8 cellular contexts compared by ENCODE assay signal in genomic region chr20:25042531-25043498, GRCh38. TPM values are rescaled to one million over a fixed set of nuclear protein-coding genes. Genes with fewer than 3 reads are reported as not detected.
A peak's percentile ranks its signal among the peaks of the same experiment; 100 is the strongest.
DNase-seq lines count a peak whose midpoint lies in the region; ATAC-seq and TF ChIP-seq lines count a peak whose summit lies in the region.

No MANE protein-coding gene starts in this region.

- H3K9me3 Mint-ChIP-seq in CD8-positive, alpha-beta memory T cell, result no peaks in the 10 kb centered on the region
- H3K9me3 Mint-ChIP-seq in activated CD4-positive, alpha-beta memory T cell treated with anti-CD3 and anti-CD28 coated beads for 36 hours, result no peaks in the 10 kb centered on the region

- H3K4me1 ChIP-seq in CD8-positive, alpha-beta memory T cell (ENCODE audit: insufficient read depth, low read length), result peaks cover 46% of the 10 kb centered on the region
- H3K4me1 ChIP-seq in heart left ventricle, result peaks cover 19 to 99% (median 93%) of the 10 kb centered on the region in 12 donors
- peaks cover 83 to 100% (median 96%) of the 10 kb centered on the region in 4 donors for H3K4me1 ChIP-seq in stomach
- H3K4me1 ChIP-seq in BE2C, result no peaks in the 10 kb centered on the region

- no peak for TF ChIP-seq EP300 in stomach (IDR thresholded peaks at IDR 0.05)

- CTCF ChIA-PET in CD8-positive, alpha-beta memory T cell (lab: Charles Lee), result interaction anchor here (1.0 to 1.1 kb wide), 2 partner anchors 12 to 18 kb away, joined by 3 read pairs; no protein-coding TSS in a partner anchor
- CTCF ChIA-PET in activated CD4-positive, alpha-beta memory T cell treated with anti-CD3 and anti-CD28 coated beads for 36 hours (lab: Charles Lee), result no interaction called here

- H3K4me3 ChIP-seq in CD8-positive, alpha-beta memory T cell (ENCODE audit: low read length), result peak overlapping the region; percentile 28
- H3K4me3 ChIP-seq in heart left ventricle (no peak overlapping the region), stomach (no peak overlapping the region), BE2C (ENCODE audit: low read depth, low read length) (no peak overlapping the region)

- peaks cover 0 to 34% (median 0%) of the 10 kb centered on the region in 3 donors for H3K36me3 Mint-ChIP-seq in CD8-positive, alpha-beta memory T cell
- H3K36me3 Mint-ChIP-seq in activated CD4-positive, alpha-beta memory T cell treated with anti-CD3 and anti-CD28 coated beads for 36 hours, result peaks cover 2% of the 10 kb centered on the region

- peak; percentile 34 to 75 (median 64) for DNase-seq in CD8-positive, alpha-beta memory T cell
- peak; percentile 57 for DNase-seq in activated CD4-positive, alpha-beta memory T cell treated with anti-CD3 and anti-CD28 coated beads for 36 hours
- peak; percentile 78 to 88 (median 84) for DNase-seq in heart left ventricle
- DNase-seq in stomach, result peak; percentile 59
- no peak for DNase-seq in NK-92 (lab: John Stamatoyannopoulos, UW; ENCODE audit: unreplicated experiment)
- DNase-seq in BE2C, result no peak

- 37 to 46% (median 41%) methylated on average over 11 to 14 of the region's 14 CpGs for WGBS in heart left ventricle, 4 donors
- WGBS in stomach, 5 donors, result 59 to 68% (median 63%) methylated on average over 11 to 14 of the region's 14 CpGs

- H3K27ac Mint-ChIP-seq in CD8-positive, alpha-beta memory T cell, result peak overlapping the region; percentile 73 to 99 (median 94)
- H3K27ac Mint-ChIP-seq in activated CD4-positive, alpha-beta memory T cell treated with anti-CD3 and anti-CD28 coated beads for 36 hours, result peak overlapping the region; percentile 82

- no peak for TF ChIP-seq POLR2A in heart left ventricle (IDR thresholded peaks at IDR 0.05)
- no peak for TF ChIP-seq POLR2A in stomach (IDR thresholded peaks at IDR 0.05)

- POLR2A ChIA-PET in CD8-positive, alpha-beta memory T cell (lab: Charles Lee), result interaction anchor here (2.3 kb wide), 1 partner anchor 15 kb away, joined by 9 read pairs; the partner anchor contains the start of gene ACSS1
- POLR2A ChIA-PET in activated CD4-positive, alpha-beta memory T cell treated with anti-CD3 and anti-CD28 coated beads for 36 hours (lab: Charles Lee), result no interaction called here

- H3K27me3 ChIP-seq in CD8-positive, alpha-beta memory T cell (ENCODE audit: insufficient read depth, low read length, poor library complexity, severe bottlenecking), result no peaks in the 10 kb centered on the region
- H3K27me3 ChIP-seq in heart left ventricle (no peaks in the 10 kb centered on the region), stomach (no peaks in the 10 kb centered on the region), BE2C (peaks cover 11% of the 10 kb centered on the region; the same call in 1 of the 2 replicates)

- H3K27me3 Mint-ChIP-seq in CD8-positive, alpha-beta memory T cell, result no peaks in the 10 kb centered on the region
- H3K27me3 Mint-ChIP-seq in activated CD4-positive, alpha-beta memory T cell treated with anti-CD3 and anti-CD28 coated beads for 36 hours, result no peaks in the 10 kb centered on the region

- no peaks in the 10 kb centered on the region for H3K36me3 ChIP-seq in CD8-positive, alpha-beta memory T cell (ENCODE audit: insufficient read depth, low read length)
- H3K36me3 ChIP-seq in heart left ventricle, result peaks cover 0 to 23% (median 16%) of the 10 kb centered on the region in 9 donors
- H3K36me3 ChIP-seq in stomach, result peaks cover 16 to 32% (median 26%) of the 10 kb centered on the region in 4 donors
- H3K36me3 ChIP-seq in BE2C, result no peaks in the 10 kb centered on the region

- peaks cover 29 to 61% (median 29%) of the 10 kb centered on the region in 3 donors for H3K4me1 Mint-ChIP-seq in CD8-positive, alpha-beta memory T cell
- peaks cover 29% of the 10 kb centered on the region for H3K4me1 Mint-ChIP-seq in activated CD4-positive, alpha-beta memory T cell treated with anti-CD3 and anti-CD28 coated beads for 36 hours (ENCODE audit: low read depth)

- ATAC-seq in GM19467 (IDR thresholded peaks at IDR 0.05; ENCODE audit: unreplicated experiment) (peak; percentile 81), HG03457 (IDR thresholded peaks at IDR 0.05; ENCODE audit: unreplicated experiment) (peak; percentile 91), heart left ventricle (peak; percentile 15 to 67 (median 42))

- H3K27ac ChIP-seq in CD8-positive, alpha-beta memory T cell (ENCODE audit: low read depth, low read length), result peak overlapping the region; percentile 59
- H3K27ac ChIP-seq in heart left ventricle (peak overlapping the region; percentile 63 to 96 (median 91)), stomach (peak overlapping the region; percentile 45 to 86 (median 68))

- no peaks in the 10 kb centered on the region for H3K9me3 ChIP-seq in CD8-positive, alpha-beta memory T cell (ENCODE audit: low read length)
- H3K9me3 ChIP-seq in heart left ventricle (no peaks in the 10 kb centered on the region), stomach (no peaks in the 10 kb centered on the region), BE2C (no peaks in the 10 kb centered on the region)

- intact Hi-C loops in activated CD4-positive, alpha-beta memory T cell treated with anti-CD3 and anti-CD28 coated beads for 36 hours (cut with micrococcal nuclease), result loop anchor here (2.0 kb wide), 1 partner anchor 14 kb away; no protein-coding TSS in a partner anchor
- intact Hi-C loops in heart left ventricle (cut with DNase I), result loop anchor here in 1 of 10 donors (2.0 kb wide), 1 partner anchor 14 kb away; no protein-coding TSS in a partner anchor
- intact Hi-C loops in stomach (cut with DNase I; ENCODE audit: low total_unique reads), result no loop called here

- H3K4me3 Mint-ChIP-seq in CD8-positive, alpha-beta memory T cell, result peak overlapping the region in 6 of 7 donors; percentile 18 to 76 (median 64)
- no peak overlapping the region for H3K4me3 Mint-ChIP-seq in activated CD4-positive, alpha-beta memory T cell treated with anti-CD3 and anti-CD28 coated beads for 36 hours

- TF ChIP-seq CTCF in heart left ventricle (IDR thresholded peaks at IDR 0.05) (no peak), stomach (IDR thresholded peaks at IDR 0.05) (no peak), BE2C (IDR thresholded peaks at IDR 0.05; ENCODE audit: low read depth, low read length) (no peak)

RNA-seq across cellular contexts. Expression of gene ACSS1, which starts 15.1 kb away (rescaled TPM):
- 10 to 100 TPM; 24.5 to 24.8 TPM for total RNA-seq in CD8-positive, alpha-beta memory T cell
- polyA plus RNA-seq in CD8-positive, alpha-beta memory T cell, result 59.6 TPM
- 10 to 100 TPM; 15.2 to 16.2 TPM for total RNA-seq in activated CD4-positive, alpha-beta memory T cell treated with anti-CD3 and anti-CD28 coated beads for 36 hours
- total RNA-seq in heart left ventricle (100 to 1,000 TPM in 5 of 9 donors, 10 to 100 TPM in 4; 57.5 to 177 (median 104) TPM), stomach (100 to 1,000 TPM in 1 of 5 donors, 10 to 100 TPM in 3, 1 to 10 TPM in 1; 7.0 to 135 (median 35.6) TPM)
- polyA plus RNA-seq in heart left ventricle (10 to 100 TPM; 43.5 to 78.9 TPM), stomach (10 to 100 TPM; 35.3 to 37.7 (median 35.9) TPM)
- polyA plus RNA-seq in BE2C (2012; ENCODE audit: insufficient read depth, insufficient read length, low read depth), result not detected

RNA-seq across cellular contexts. Expression of gene VSX1, which starts 39.1 kb away (rescaled TPM):
- not detected for total RNA-seq in CD8-positive, alpha-beta memory T cell
- not detected for polyA plus RNA-seq in CD8-positive, alpha-beta memory T cell
- total RNA-seq in activated CD4-positive, alpha-beta memory T cell treated with anti-CD3 and anti-CD28 coated beads for 36 hours, result not detected
- total RNA-seq in heart left ventricle (under 1 TPM in 5 of 9 donors, not detected in 4; 0.22 to 0.96 (median 0.51) TPM), stomach (not detected)
- polyA plus RNA-seq in heart left ventricle (under 1 TPM in 1 of 2 donors, not detected in 1; 0.19 TPM), stomach (under 1 TPM in 1 of 3 donors, not detected in 2; 0.05 TPM)
- 0.22 TPM for polyA plus RNA-seq in BE2C (2012; ENCODE audit: insufficient read depth, insufficient read length, low read depth)

RNA-seq across cellular contexts. Expression of gene APMAP, which starts 50.3 kb away (rescaled TPM):
- 10 to 100 TPM; 82.5 to 83.6 TPM for total RNA-seq in CD8-positive, alpha-beta memory T cell
- 228 TPM for polyA plus RNA-seq in CD8-positive, alpha-beta memory T cell
- total RNA-seq in activated CD4-positive, alpha-beta memory T cell treated with anti-CD3 and anti-CD28 coated beads for 36 hours, result 10 to 100 TPM; 45.5 to 46.6 TPM
- 10 to 100 TPM; 22.6 to 61.3 (median 31.9) TPM for total RNA-seq in heart left ventricle
- polyA plus RNA-seq in heart left ventricle, result 10 to 100 TPM; 16.2 to 58.5 TPM
- total RNA-seq in stomach, result 10 to 100 TPM; 12.3 to 55.6 (median 39.3) TPM
- polyA plus RNA-seq in stomach, result 10 to 100 TPM; 14.4 to 29.5 (median 24.8) TPM
- 120 TPM for polyA plus RNA-seq in BE2C (2012; ENCODE audit: insufficient read depth, insufficient read length, low read depth)

Comparison
In these comparisons a context has a peak if more than half of its experiments do, and no peak if none do; other contexts are left out.
1. DNase-seq: peak in CD8-positive, alpha-beta memory T cell (5 of 5), activated CD4-positive, alpha-beta memory T cell treated with anti-CD3 and anti-CD28 coated beads for 36 hours (single experiment), heart left ventricle (5 of 5) and stomach (single experiment); none in NK-92 (single experiment) and BE2C (single experiment).
2. Peak in every context shown above with its lines, with median percentiles within 50 percentile points of each other: H3K27ac ChIP-seq and ATAC-seq.